Comparison of ENCODE assay signal across 8 cellular contexts in genomic region chr10:123573236-123574147, GRCh38.
DNase-seq lines count a peak whose midpoint lies in the region; ATAC-seq and TF ChIP-seq lines count a peak whose summit lies in the region.

No MANE protein-coding gene starts in this region.

- POLR2A ChIA-PET in activated CD4-positive, alpha-beta T cell treated with anti-CD3 and anti-CD28 coated beads for 36 hours (lab: Charles Lee): interaction anchor here (0.7 kb wide), 1 partner anchor 46 kb away, joined by 3 read pairs; no protein-coding TSS in a partner anchor

- intact Hi-C loops in activated CD4-positive, alpha-beta T cell treated with anti-CD3 and anti-CD28 coated beads for 36 hours (cut with DNase I, micrococcal nuclease): no loop called here

- no peaks in the 10 kb centered on the region for H3F3A ChIP-seq in smooth muscle cell (ENCODE audit: low read depth)

- H4K20me1 ChIP-seq in smooth muscle cell (ENCODE audit: low read depth): no peaks in the 10 kb centered on the region

- H3K27ac Mint-ChIP-seq in activated CD4-positive, alpha-beta T cell treated with anti-CD3 and anti-CD28 coated beads for 36 hours: no peak overlapping the region

- no peak overlapping the region for H2AFZ ChIP-seq in smooth muscle cell (ENCODE audit: low read depth)

- H3K4me2 ChIP-seq in smooth muscle cell: no peak overlapping the region

- H3K36me3 Mint-ChIP-seq in activated CD4-positive, alpha-beta T cell treated with anti-CD3 and anti-CD28 coated beads for 36 hours (ENCODE audit: low read depth): no peaks in the 10 kb centered on the region

- H3K27me3 Mint-ChIP-seq in activated CD4-positive, alpha-beta T cell treated with anti-CD3 and anti-CD28 coated beads for 36 hours: peaks cover 31% of the 10 kb centered on the region

- H3K4me1 Mint-ChIP-seq in activated CD4-positive, alpha-beta T cell treated with anti-CD3 and anti-CD28 coated beads for 36 hours: no peaks in the 10 kb centered on the region

- CTCF ChIA-PET in activated CD4-positive, alpha-beta T cell treated with anti-CD3 and anti-CD28 coated beads for 36 hours (lab: Charles Lee): interaction anchor here (0.6 to 1.2 kb wide), 7 partner anchors 9 to 793 kb away, joined by 3 to 4 read pairs (median 3); no protein-coding TSS in a partner anchor

- no peak overlapping the region for H3K27ac ChIP-seq in smooth muscle cell (ENCODE audit: low read depth)

- no peak overlapping the region for H3K4me3 Mint-ChIP-seq in activated CD4-positive, alpha-beta T cell treated with anti-CD3 and anti-CD28 coated beads for 36 hours

- H3K27me3 ChIP-seq in smooth muscle cell (ENCODE audit: low read depth): peaks cover 26% of the 10 kb centered on the region

- peak; percentile 55 for ATAC-seq in activated CD4-positive, alpha-beta T cell treated with anti-CD3 and anti-CD28 coated beads for 36 hours
- ATAC-seq in HG02840 (IDR thresholded peaks at IDR 0.05; ENCODE audit: low FRiP score, unreplicated experiment): no peak

- TF ChIP-seq CTCF in fibroblast of the aortic adventitia (IDR thresholded peaks at IDR 0.05; ENCODE audit: insufficient read depth, low read length) (peak; percentile 46), smooth muscle cell (IDR thresholded peaks at IDR 0.05; ENCODE audit: borderline replicate concordance, insufficient read depth, poor library complexity, severe bottlenecking) (peak; percentile 52)

- no peaks in the 10 kb centered on the region for H3K79me2 ChIP-seq in smooth muscle cell (ENCODE audit: low read depth)

- peak; percentile 70 for DNase-seq in activated CD4-positive, alpha-beta T cell treated with anti-CD3 and anti-CD28 coated beads for 36 hours
- no peak for DNase-seq in activated CD4-positive, alpha-beta T cell treated with anti-CD3 and anti-CD28 coated beads for 1 hour
- DNase-seq in NCI-H1092 treated with DMSO at 0.1 percent for 48 hours (lab: John Stamatoyannopoulos, UW): peak; percentile 17
- DNase-seq in activated CD4-positive, alpha-beta T cell treated with anti-CD3 and anti-CD28 coated beads, Interleukin-2, amount 50 U/mL, for 48 hours: peak; percentile 56 to 64
- peak; percentile 6 for DNase-seq in fibroblast of the aortic adventitia (ENCODE audit: low read depth)
- no peak for DNase-seq in smooth muscle cell (lab: John Stamatoyannopoulos, UW; ENCODE audit: unreplicated experiment)
- DNase-seq in NCI-H2029 (lab: John Stamatoyannopoulos, UW): no peak

- no peaks in the 10 kb centered on the region for H3K9me3 ChIP-seq in smooth muscle cell (replicated peaks; ENCODE audit: low read depth)

- WGBS in smooth muscle cell (ENCODE audit: low lambda C conversion rate): 22% methylated on average over 9 of the region's 9 CpGs

- no peaks in the 10 kb centered on the region for H3K9me3 Mint-ChIP-seq in activated CD4-positive, alpha-beta T cell treated with anti-CD3 and anti-CD28 coated beads for 36 hours (ENCODE audit: low read depth)

- no peak overlapping the region for H3K9ac ChIP-seq in smooth muscle cell (ENCODE audit: low read depth)

- H3K36me3 ChIP-seq in smooth muscle cell (ENCODE audit: low read depth): no peaks in the 10 kb centered on the region

- H3K4me3 ChIP-seq in fibroblast of the aortic adventitia (ENCODE audit: low read depth, low read length) (no peak overlapping the region), smooth muscle cell (no peak overlapping the region)

- H3K4me1 ChIP-seq in smooth muscle cell (ENCODE audit: low read depth): no peaks in the 10 kb centered on the region

Comparison
In these comparisons a context has a peak if more than half of its experiments do, and no peak if none do; other contexts are left out.
1. DNase-seq: peak in activated CD4-positive, alpha-beta T cell treated with anti-CD3 and anti-CD28 coated beads for 36 hours (single experiment), NCI-H1092 treated with DMSO at 0.1 percent for 48 hours (single experiment), activated CD4-positive, alpha-beta T cell treated with anti-CD3 and anti-CD28 coated beads, Interleukin-2, amount 50 U/mL, for 48 hours (2 of 2) and fibroblast of the aortic adventitia (single experiment); none in activated CD4-positive, alpha-beta T cell treated with anti-CD3 and anti-CD28 coated beads for 1 hour (single experiment), smooth muscle cell (single experiment) and NCI-H2029 (single experiment).